Comparison of ENCODE assay signal across 26 cellular contexts in the genomic region with DNA sequence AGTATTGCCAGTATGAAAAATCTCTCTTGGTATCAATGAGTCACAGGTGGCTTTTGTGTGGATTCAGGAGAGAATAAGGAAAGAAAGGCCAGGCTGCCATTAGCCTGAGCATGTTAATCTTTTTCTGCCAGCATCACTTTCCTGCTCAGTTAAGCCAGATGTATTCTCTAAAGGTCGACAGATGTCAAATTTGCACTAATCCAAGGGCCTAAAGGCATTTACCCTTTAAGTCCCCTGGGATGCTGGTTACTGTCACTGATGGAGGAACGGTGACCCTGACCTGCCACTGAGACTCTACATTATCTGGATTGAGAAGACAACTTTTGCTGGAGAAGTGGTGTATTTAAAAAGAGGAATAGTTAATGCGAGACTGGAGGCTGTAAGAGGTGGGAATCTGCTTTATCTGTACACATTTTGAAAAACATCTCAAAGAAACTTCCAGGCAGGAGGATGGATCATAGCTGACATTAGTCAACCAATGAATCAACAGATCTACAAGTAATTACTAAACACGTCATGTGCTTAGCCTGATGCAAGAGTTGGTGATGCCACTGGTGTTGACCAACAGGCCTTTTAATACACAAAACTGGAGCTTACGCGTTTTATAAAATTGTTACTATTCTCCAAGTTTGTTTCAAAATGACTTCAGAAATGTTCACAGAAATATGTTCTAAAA.
DNase-seq lines count a peak whose midpoint lies in the region; ATAC-seq and TF ChIP-seq lines count a peak whose summit lies in the region.
"Had no signal": no experiment of that assay in that cellular context is flagged by ENCODE, and none has a peak within 500 bp of the region (broad histone marks: within the 10 kb centered on the region; RNA-seq: fewer than 3 reads in every experiment).

No MANE protein-coding gene starts in this region.

- H3K27me3 Mint-ChIP-seq in nephron (ENCODE audit: low read depth) (peaks cover 3% of the 10 kb centered on the region), endodermal cell (ENCODE audit: insufficient read depth) (no peaks in the 10 kb centered on the region)

- H3K9me3 Mint-ChIP-seq in nephron (peaks cover 3% of the 10 kb centered on the region), endodermal cell (peaks cover 15% of the 10 kb centered on the region)
- H3K9me3 Mint-ChIP-seq: activated CD4-positive, alpha-beta memory T cell treated with anti-CD3 and anti-CD28 coated beads for 36 hours; activated T-helper 17 cell treated with anti-CD3 and anti-CD28 coated beads, Interleukin-2, amount 50 U/mL, for 72 hours; stimulated activated naive CD8-positive, alpha-beta T cell treated with anti-CD3 and anti-CD28 coated beads, Interleukin-15, amount 100 ng/mL, for 72 hours had no signal

- H3K9ac ChIP-seq in endodermal cell (ENCODE audit: extremely low read depth, low read length, poor library complexity, severe bottlenecking): no peak overlapping the region
- H3K9ac ChIP-seq: BLaER1 had no signal

- peaks cover 47% of the 10 kb centered on the region for H3K36me3 ChIP-seq in endodermal cell (ENCODE audit: control insufficient read depth, insufficient read depth, low read length)
- H3K36me3 ChIP-seq in suprapubic skin: no peaks in the 10 kb centered on the region
- H3K36me3 ChIP-seq: BLaER1, neutrophil, Peyer's patch, prostate gland, tibial artery had no signal

- TF ChIP-seq CTCF in epithelial cell of esophagus (IDR thresholded peaks at IDR 0.05; ENCODE audit: insufficient read depth, low read depth, low read length, missing control alignments) (no peak), nephron (IDR thresholded peaks at IDR 0.05; ENCODE audit: unreplicated experiment in 3 of 3) (no peak), endodermal cell (conservative IDR thresholded peaks at IDR 0.05) (no peak), suprapubic skin (IDR thresholded peaks at IDR 0.05) (no peak)

- no peak for ATAC-seq in HG03039 (IDR thresholded peaks at IDR 0.05; ENCODE audit: unreplicated experiment)
- ATAC-seq: activated CD4-positive, CD25-positive, alpha-beta regulatory T cell treated with anti-CD3 and anti-CD28 coated beads, Interleukin-2, amount 50 U/mL, for 24 hours; activated T-helper 17 cell treated with anti-CD3 and anti-CD28 coated beads, Interleukin-2, amount 50 U/mL, for 72 hours; stimulated activated naive CD8-positive, alpha-beta T cell treated with anti-CD3 and anti-CD28 coated beads, Interleukin-15, amount 100 ng/mL, for 72 hours had no signal

- H3K4me1 Mint-ChIP-seq in nephron (peaks cover 27% of the 10 kb centered on the region), endodermal cell (peaks cover 6% of the 10 kb centered on the region)
- H3K4me1 Mint-ChIP-seq: activated T-helper 17 cell treated with anti-CD3 and anti-CD28 coated beads, Interleukin-2, amount 50 U/mL, for 72 hours had no signal

- TF ChIP-seq EP300 in suprapubic skin (IDR thresholded peaks at IDR 0.05): no peak

- no peaks in the 10 kb centered on the region for H3K27me3 ChIP-seq in endodermal cell (ENCODE audit: control insufficient read depth, insufficient read depth, low read length, poor library complexity, severe bottlenecking)
- H3K27me3 ChIP-seq in suprapubic skin: no peaks in the 10 kb centered on the region
- H3K27me3 ChIP-seq: BLaER1, neutrophil, Peyer's patch, tibial artery had no signal

- H3K36me3 Mint-ChIP-seq in nephron (ENCODE audit: low read depth): peaks cover 67% of the 10 kb centered on the region
- H3K36me3 Mint-ChIP-seq in endodermal cell (ENCODE audit: low read depth): peaks cover 57% of the 10 kb centered on the region
- H3K36me3 Mint-ChIP-seq: activated CD4-positive, alpha-beta memory T cell treated with anti-CD3 and anti-CD28 coated beads for 36 hours had no signal

- H3K9me3 ChIP-seq in endodermal cell (ENCODE audit: control insufficient read depth, low read length) (no peaks in the 10 kb centered on the region), suprapubic skin (no peaks in the 10 kb centered on the region)
- H3K9me3 ChIP-seq: neutrophil, Peyer's patch, prostate gland, tibial artery had no signal

- no peak overlapping the region for H3K4me3 ChIP-seq in epithelial cell of esophagus (ENCODE audit: low read length)
- H3K4me3 ChIP-seq in endodermal cell (ENCODE audit: low read length): no peak overlapping the region
- no peak overlapping the region for H3K4me3 ChIP-seq in suprapubic skin
- H3K4me3 ChIP-seq: BLaER1, Peyer's patch, prostate gland, tibial artery had no signal

- 95 to 96% methylated on average over 6 of the region's 6 CpGs for WGBS in endodermal cell (ENCODE audit: insufficient coverage in 1 of 2, insufficient read length in 1 of 2), 2 experiments
- WGBS in suprapubic skin: 80% methylated on average over 6 of the region's 6 CpGs

- no peak for TF ChIP-seq POLR2A in suprapubic skin (IDR thresholded peaks at IDR 0.05)

- H3K4me3 Mint-ChIP-seq in nephron: no peak overlapping the region
- H3K4me3 Mint-ChIP-seq in endodermal cell: no peak overlapping the region
- H3K4me3 Mint-ChIP-seq: activated CD4-positive, alpha-beta memory T cell treated with anti-CD3 and anti-CD28 coated beads for 36 hours; activated T-helper 17 cell treated with anti-CD3 and anti-CD28 coated beads, Interleukin-2, amount 50 U/mL, for 72 hours; H9; stimulated activated naive CD8-positive, alpha-beta T cell treated with anti-CD3 and anti-CD28 coated beads, Interleukin-15, amount 100 ng/mL, for 72 hours had no signal

- DNase-seq in AG08395 (ENCODE audit: low spot score) (peak; percentile 43), LHCN-M2 (ENCODE audit: low read depth) (peak; percentile 32), epithelial cell of esophagus (ENCODE audit: low read depth) (peak; percentile 80), endodermal cell (no peak), suprapubic skin (ENCODE audit: low spot score in 2 of 2) (no peak)
- DNase-seq in activated T-cell treated with anti-CD3 and anti-CD28 coated beads, Interleukin-2, amount 50 U/mL, for 48 hours: no peak
- DNase-seq: activated CD4-positive, alpha-beta memory T cell treated with anti-CD3 and anti-CD28 coated beads for 36 hours; activated CD8-positive, alpha-beta memory T cell treated with anti-CD3 and anti-CD28 coated beads, Interleukin-2, amount 50 U/mL, for 4 hours; DMS79; foreskin melanocyte; GF-D8; H9; NCI-H1092 treated with DMSO at 0.1 percent for 48 hours; NCI-H187; NCI-H69; Peyer's patch; SIG-M5; stimulated activated naive CD8-positive, alpha-beta T cell treated with anti-CD3 and anti-CD28 coated beads, Interleukin-15, amount 100 ng/mL, for 72 hours; tibial artery had no signal

- H3K27ac ChIP-seq in endodermal cell (ENCODE audit: low read depth, low read length): no peak overlapping the region
- H3K27ac ChIP-seq in suprapubic skin: no peak overlapping the region
- H3K27ac ChIP-seq: BLaER1, neutrophil, Peyer's patch, prostate gland, tibial artery had no signal

- peak overlapping the region in 2 of 3 experiments; percentile 3 to 63 for H3K27ac Mint-ChIP-seq in nephron
- no peak overlapping the region for H3K27ac Mint-ChIP-seq in endodermal cell
- H3K27ac Mint-ChIP-seq: activated CD4-positive, alpha-beta memory T cell treated with anti-CD3 and anti-CD28 coated beads for 36 hours; activated T-helper 17 cell treated with anti-CD3 and anti-CD28 coated beads, Interleukin-2, amount 50 U/mL, for 72 hours; stimulated activated naive CD8-positive, alpha-beta T cell treated with anti-CD3 and anti-CD28 coated beads, Interleukin-15, amount 100 ng/mL, for 72 hours had no signal

- no peaks in the 10 kb centered on the region for H3K4me1 ChIP-seq in endodermal cell (ENCODE audit: control insufficient read depth, insufficient read depth, low read length)
- H3K4me1 ChIP-seq in suprapubic skin: no peaks in the 10 kb centered on the region
- H3K4me1 ChIP-seq: Peyer's patch, prostate gland, tibial artery had no signal

Comparison
In these comparisons a context has a peak if more than half of its experiments do, and no peak if none do; other contexts are left out.
1. DNase-seq: peak in AG08395 (single experiment), LHCN-M2 (single experiment) and epithelial cell of esophagus (single experiment); none in endodermal cell (single experiment), activated T-cell treated with anti-CD3 and anti-CD28 coated beads, Interleukin-2, amount 50 U/mL, for 48 hours (0 of 2) and suprapubic skin (0 of 2).